Comparison of ENCODE assay signal across 1 cellular context in the genomic region with DNA sequence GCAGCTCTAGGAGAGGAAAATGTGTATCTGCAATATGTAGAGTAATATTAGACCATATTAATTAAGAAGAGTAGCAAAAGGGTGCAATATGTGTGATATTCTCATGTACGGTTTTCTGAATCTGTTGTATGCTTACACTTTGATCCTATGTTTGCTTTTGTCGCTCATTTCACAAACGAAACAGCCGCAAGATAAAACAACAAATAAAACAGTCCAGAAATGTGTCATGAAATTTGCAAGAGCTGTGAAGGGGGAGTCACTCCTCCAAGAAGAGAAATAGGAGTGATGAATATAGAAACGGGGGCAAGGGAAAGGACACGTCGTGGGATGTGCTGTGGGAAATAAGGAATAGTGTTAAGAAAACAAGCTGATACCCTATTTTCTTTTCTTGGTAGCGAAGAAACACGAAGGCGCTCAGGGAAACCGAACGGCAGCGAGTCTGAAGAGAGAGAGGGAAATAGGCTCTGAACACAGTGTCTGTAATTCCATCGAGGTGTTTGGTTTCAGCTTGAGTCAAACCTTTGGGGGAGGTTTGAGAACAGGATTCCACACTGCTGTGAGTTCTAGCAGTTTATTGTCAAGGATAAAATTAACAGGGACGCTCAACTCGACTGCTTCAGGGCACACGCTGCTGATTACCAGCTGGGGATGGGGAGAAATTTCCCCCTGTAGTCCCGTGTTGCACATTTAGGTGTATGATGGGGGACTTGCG.
TF ChIP-seq lines count a peak whose summit lies in the region.

No MANE protein-coding gene starts in this region.

TF ChIP-seq in GM23338, 12 proteins besides CTCF, POLR2A, EP300 and RAD21 (continued from another document):
- TF ChIP-seq, protein P1, sequence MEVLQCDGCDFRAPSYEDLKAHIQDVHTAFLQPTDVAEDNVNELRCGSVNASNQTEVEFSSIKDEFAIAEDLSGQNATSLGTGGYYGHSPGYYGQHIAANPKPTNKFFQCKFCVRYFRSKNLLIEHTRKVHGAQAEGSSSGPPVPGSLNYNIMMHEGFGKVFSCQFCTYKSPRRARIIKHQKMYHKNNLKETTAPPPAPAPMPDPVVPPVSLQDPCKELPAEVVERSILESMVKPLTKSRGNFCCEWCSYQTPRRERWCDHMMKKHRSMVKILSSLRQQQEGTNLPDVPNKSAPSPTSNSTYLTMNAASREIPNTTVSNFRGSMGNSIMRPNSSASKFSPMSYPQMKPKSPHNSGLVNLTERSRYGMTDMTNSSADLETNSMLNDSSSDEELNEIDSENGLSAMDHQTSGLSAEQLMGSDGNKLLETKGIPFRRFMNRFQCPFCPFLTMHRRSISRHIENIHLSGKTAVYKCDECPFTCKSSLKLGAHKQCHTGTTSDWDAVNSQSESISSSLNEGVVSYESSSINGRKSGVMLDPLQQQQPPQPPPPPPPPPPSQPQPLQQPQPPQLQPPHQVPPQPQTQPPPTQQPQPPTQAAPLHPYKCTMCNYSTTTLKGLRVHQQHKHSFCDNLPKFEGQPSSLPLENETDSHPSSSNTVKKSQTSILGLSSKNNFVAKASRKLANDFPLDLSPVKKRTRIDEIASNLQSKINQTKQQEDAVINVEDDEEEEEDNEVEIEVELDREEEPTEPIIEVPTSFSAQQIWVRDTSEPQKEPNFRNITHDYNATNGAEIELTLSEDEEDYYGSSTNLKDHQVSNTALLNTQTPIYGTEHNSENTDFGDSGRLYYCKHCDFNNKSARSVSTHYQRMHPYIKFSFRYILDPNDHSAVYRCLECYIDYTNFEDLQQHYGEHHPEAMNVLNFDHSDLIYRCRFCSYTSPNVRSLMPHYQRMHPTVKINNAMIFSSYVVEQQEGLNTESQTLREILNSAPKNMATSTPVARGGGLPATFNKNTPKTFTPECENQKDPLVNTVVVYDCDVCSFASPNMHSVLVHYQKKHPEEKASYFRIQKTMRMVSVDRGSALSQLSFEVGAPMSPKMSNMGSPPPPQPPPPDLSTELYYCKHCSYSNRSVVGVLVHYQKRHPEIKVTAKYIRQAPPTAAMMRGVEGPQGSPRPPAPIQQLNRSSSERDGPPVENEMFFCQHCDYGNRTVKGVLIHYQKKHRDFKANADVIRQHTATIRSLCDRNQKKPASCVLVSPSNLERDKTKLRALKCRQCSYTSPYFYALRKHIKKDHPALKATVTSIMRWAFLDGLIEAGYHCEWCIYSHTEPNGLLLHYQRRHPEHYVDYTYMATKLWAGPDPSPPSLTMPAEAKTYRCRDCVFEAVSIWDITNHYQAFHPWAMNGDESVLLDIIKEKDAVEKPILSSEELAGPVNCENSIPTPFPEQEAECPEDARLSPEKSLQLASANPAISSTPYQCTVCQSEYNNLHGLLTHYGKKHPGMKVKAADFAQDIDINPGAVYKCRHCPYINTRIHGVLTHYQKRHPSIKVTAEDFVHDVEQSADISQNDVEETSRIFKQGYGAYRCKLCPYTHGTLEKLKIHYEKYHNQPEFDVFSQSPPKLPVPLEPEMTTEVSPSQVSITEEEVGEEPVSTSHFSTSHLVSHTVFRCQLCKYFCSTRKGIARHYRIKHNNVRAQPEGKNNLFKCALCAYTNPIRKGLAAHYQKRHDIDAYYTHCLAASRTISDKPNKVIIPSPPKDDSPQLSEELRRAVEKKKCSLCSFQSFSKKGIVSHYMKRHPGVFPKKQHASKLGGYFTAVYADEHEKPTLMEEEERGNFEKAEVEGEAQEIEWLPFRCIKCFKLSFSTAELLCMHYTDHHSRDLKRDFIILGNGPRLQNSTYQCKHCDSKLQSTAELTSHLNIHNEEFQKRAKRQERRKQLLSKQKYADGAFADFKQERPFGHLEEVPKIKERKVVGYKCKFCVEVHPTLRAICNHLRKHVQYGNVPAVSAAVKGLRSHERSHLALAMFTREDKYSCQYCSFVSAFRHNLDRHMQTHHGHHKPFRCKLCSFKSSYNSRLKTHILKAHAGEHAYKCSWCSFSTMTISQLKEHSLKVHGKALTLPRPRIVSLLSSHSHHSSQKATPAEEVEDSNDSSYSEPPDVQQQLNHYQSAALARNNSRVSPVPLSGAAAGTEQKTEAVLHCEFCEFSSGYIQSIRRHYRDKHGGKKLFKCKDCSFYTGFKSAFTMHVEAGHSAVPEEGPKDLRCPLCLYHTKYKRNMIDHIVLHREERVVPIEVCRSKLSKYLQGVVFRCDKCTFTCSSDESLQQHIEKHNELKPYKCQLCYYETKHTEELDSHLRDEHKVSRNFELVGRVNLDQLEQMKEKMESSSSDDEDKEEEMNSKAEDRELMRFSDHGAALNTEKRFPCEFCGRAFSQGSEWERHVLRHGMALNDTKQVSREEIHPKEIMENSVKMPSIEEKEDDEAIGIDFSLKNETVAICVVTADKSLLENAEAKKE (CRISPR knock-in tag; IDR thresholded peaks at IDR 0.05), result no peak
- TF ChIP-seq EZH2phosphoT487 (IDR thresholded peaks at IDR 0.05; ENCODE audit: unreplicated experiment) (no peak), STAT1 (IDR thresholded peaks at IDR 0.05; ENCODE audit: unreplicated experiment) (no peak), JUNB (IDR thresholded peaks at IDR 0.05; ENCODE audit: unreplicated experiment) (no peak), ZNF114 (CRISPR knock-in tag; IDR thresholded peaks at IDR 0.05) (no peak), CREB1 (CRISPR knock-in tag; IDR thresholded peaks at IDR 0.05; ENCODE audit: low read depth) (no peak), EZH2 (IDR thresholded peaks at IDR 0.05; ENCODE audit: low read depth, unreplicated experiment) (no peak), POLR2AphosphoS5 (IDR thresholded peaks at IDR 0.05; ENCODE audit: low read depth) (no peak), ZNF331 (CRISPR knock-in tag; IDR thresholded peaks at IDR 0.05; ENCODE audit: low read depth) (no peak)
- TF ChIP-seq, protein P2, sequence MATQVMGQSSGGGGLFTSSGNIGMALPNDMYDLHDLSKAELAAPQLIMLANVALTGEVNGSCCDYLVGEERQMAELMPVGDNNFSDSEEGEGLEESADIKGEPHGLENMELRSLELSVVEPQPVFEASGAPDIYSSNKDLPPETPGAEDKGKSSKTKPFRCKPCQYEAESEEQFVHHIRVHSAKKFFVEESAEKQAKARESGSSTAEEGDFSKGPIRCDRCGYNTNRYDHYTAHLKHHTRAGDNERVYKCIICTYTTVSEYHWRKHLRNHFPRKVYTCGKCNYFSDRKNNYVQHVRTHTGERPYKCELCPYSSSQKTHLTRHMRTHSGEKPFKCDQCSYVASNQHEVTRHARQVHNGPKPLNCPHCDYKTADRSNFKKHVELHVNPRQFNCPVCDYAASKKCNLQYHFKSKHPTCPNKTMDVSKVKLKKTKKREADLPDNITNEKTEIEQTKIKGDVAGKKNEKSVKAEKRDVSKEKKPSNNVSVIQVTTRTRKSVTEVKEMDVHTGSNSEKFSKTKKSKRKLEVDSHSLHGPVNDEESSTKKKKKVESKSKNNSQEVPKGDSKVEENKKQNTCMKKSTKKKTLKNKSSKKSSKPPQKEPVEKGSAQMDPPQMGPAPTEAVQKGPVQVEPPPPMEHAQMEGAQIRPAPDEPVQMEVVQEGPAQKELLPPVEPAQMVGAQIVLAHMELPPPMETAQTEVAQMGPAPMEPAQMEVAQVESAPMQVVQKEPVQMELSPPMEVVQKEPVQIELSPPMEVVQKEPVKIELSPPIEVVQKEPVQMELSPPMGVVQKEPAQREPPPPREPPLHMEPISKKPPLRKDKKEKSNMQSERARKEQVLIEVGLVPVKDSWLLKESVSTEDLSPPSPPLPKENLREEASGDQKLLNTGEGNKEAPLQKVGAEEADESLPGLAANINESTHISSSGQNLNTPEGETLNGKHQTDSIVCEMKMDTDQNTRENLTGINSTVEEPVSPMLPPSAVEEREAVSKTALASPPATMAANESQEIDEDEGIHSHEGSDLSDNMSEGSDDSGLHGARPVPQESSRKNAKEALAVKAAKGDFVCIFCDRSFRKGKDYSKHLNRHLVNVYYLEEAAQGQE (IDR thresholded peaks at IDR 0.05; ENCODE audit: unreplicated experiment), result no peak
TF ChIP-seq in GM23338: peak in this region for 0.
